8 cellular contexts compared by ENCODE assay signal in genomic region chr19:39531834-39532232, GRCh38. TPM values are rescaled to one million over a fixed set of nuclear protein-coding genes. Genes with fewer than 3 reads are reported as not detected.
DNase-seq lines count a peak whose midpoint lies in the region; ATAC-seq and TF ChIP-seq lines count a peak whose summit lies in the region.

No MANE protein-coding gene starts in this region.

- H3K4me3 Mint-ChIP-seq in HFFc6: peak overlapping the region; percentile 98
- H3K4me3 Mint-ChIP-seq in activated CD4-positive, alpha-beta memory T cell treated with anti-CD3 and anti-CD28 coated beads for 36 hours: peak overlapping the region; percentile 91
- H3K4me3 Mint-ChIP-seq in stimulated activated effector memory CD8-positive, alpha-beta T cell treated with anti-CD3 and anti-CD28 coated beads, Interleukin-12 subunit alpha, Interleukin-12 subunit beta, amount 100 ng/mL, for 72 hours: peak overlapping the region; percentile 81

- intact Hi-C loops in activated CD4-positive, alpha-beta memory T cell treated with anti-CD3 and anti-CD28 coated beads for 36 hours (cut with micrococcal nuclease): loop anchor here (1.0 to 5.0 kb wide), 6 partner anchors 8 to 190 kb away; partner anchors contain the start of genes DLL3, EID2, SAMD4B and TIMM50

- CTCF ChIA-PET in activated CD4-positive, alpha-beta memory T cell treated with anti-CD3 and anti-CD28 coated beads for 36 hours (lab: Charles Lee): interaction anchor here (0.7 to 6.2 kb wide), 13 partner anchors 9 to 421 kb away, joined by 3 to 59 read pairs (median 7); partner anchors contain the start of genes DLL3, RPS16 and SELENOV
- CTCF ChIA-PET in GM10248 (lab: Yijun Ruan, JAX): interaction anchor here (0.6 to 3.6 kb wide), 19 partner anchors 7 to 190 kb away, joined by 3 to 38 read pairs (median 6); partner anchors contain the start of genes RPS16, SAMD4B and SELENOV

- ATAC-seq in stimulated activated effector memory CD8-positive, alpha-beta T cell treated with anti-CD3 and anti-CD28 coated beads, Interleukin-12 subunit alpha, Interleukin-12 subunit beta, amount 100 ng/mL, for 72 hours: no peak
- ATAC-seq in HG03520 (IDR thresholded peaks at IDR 0.05; ENCODE audit: unreplicated experiment): no peak

- no peak for DNase-seq in HFFc6
- no peak for DNase-seq in activated CD4-positive, alpha-beta memory T cell treated with anti-CD3 and anti-CD28 coated beads for 36 hours
- no peak for DNase-seq in stimulated activated effector memory CD8-positive, alpha-beta T cell treated with anti-CD3 and anti-CD28 coated beads, Interleukin-12 subunit alpha, Interleukin-12 subunit beta, amount 100 ng/mL, for 72 hours (ENCODE audit: low spot score in 2 of 2)
- DNase-seq in GM10248 (ENCODE audit: extremely low spot score): no peak
- DNase-seq in anterior cingulate cortex (lab: John Stamatoyannopoulos, UW): no peak
- no peak for DNase-seq in COLO829 (ENCODE audit: low spot score)

- peak overlapping the region; percentile 90 for H3K27ac Mint-ChIP-seq in HFFc6
- H3K27ac Mint-ChIP-seq in activated CD4-positive, alpha-beta memory T cell treated with anti-CD3 and anti-CD28 coated beads for 36 hours: peak overlapping the region; percentile 60
- H3K27ac Mint-ChIP-seq in stimulated activated effector memory CD8-positive, alpha-beta T cell treated with anti-CD3 and anti-CD28 coated beads, Interleukin-12 subunit alpha, Interleukin-12 subunit beta, amount 100 ng/mL, for 72 hours: peak overlapping the region; percentile 90

- no peaks in the 10 kb centered on the region; the same call in 1 of the 2 replicates for H3K36me3 Mint-ChIP-seq in HFFc6 (ENCODE audit: low read depth)
- no peaks in the 10 kb centered on the region for H3K36me3 Mint-ChIP-seq in activated CD4-positive, alpha-beta memory T cell treated with anti-CD3 and anti-CD28 coated beads for 36 hours
- peaks cover 35% of the 10 kb centered on the region for H3K36me3 Mint-ChIP-seq in stimulated activated effector memory CD8-positive, alpha-beta T cell treated with anti-CD3 and anti-CD28 coated beads, Interleukin-12 subunit alpha, Interleukin-12 subunit beta, amount 100 ng/mL, for 72 hours

- no peaks in the 10 kb centered on the region for H3K9me3 Mint-ChIP-seq in HFFc6
- no peaks in the 10 kb centered on the region for H3K9me3 Mint-ChIP-seq in activated CD4-positive, alpha-beta memory T cell treated with anti-CD3 and anti-CD28 coated beads for 36 hours
- no peaks in the 10 kb centered on the region for H3K9me3 Mint-ChIP-seq in stimulated activated effector memory CD8-positive, alpha-beta T cell treated with anti-CD3 and anti-CD28 coated beads, Interleukin-12 subunit alpha, Interleukin-12 subunit beta, amount 100 ng/mL, for 72 hours

- peaks cover 19% of the 10 kb centered on the region for H3K4me1 Mint-ChIP-seq in HFFc6 (ENCODE audit: low read depth)
- peaks cover 18% of the 10 kb centered on the region for H3K4me1 Mint-ChIP-seq in activated CD4-positive, alpha-beta memory T cell treated with anti-CD3 and anti-CD28 coated beads for 36 hours (ENCODE audit: low read depth)
- H3K4me1 Mint-ChIP-seq in stimulated activated effector memory CD8-positive, alpha-beta T cell treated with anti-CD3 and anti-CD28 coated beads, Interleukin-12 subunit alpha, Interleukin-12 subunit beta, amount 100 ng/mL, for 72 hours: peaks cover 2% of the 10 kb centered on the region

- TF ChIP-seq CTCF in HFFc6 (IDR thresholded peaks at IDR 0.05) (no peak), GM10248 (IDR thresholded peaks at IDR 0.05; ENCODE audit: control extremely low read depth, extremely low read depth, low read depth, missing control alignments) (no peak)

- peak overlapping the region; percentile 90 for H3K4me3 ChIP-seq in iPS-11a (ENCODE audit: low read depth, low read length)

- POLR2A ChIA-PET in activated CD4-positive, alpha-beta memory T cell treated with anti-CD3 and anti-CD28 coated beads for 36 hours (lab: Charles Lee): interaction anchor here (0.5 to 1.5 kb wide), 5 partner anchors 91 to 214 kb away, joined by 3 to 16 read pairs (median 3); partner anchors contain the start of gene RPS16
- POLR2A ChIA-PET in GM10248 (lab: Yijun Ruan, JAX): interaction anchor here (0.7 kb wide), 1 partner anchor 141 kb away, joined by 3 read pairs; the partner anchor contains the start of genes MED29 and PAF1

- no peaks in the 10 kb centered on the region for H3K27me3 Mint-ChIP-seq in HFFc6 (ENCODE audit: insufficient read depth)
- H3K27me3 Mint-ChIP-seq in activated CD4-positive, alpha-beta memory T cell treated with anti-CD3 and anti-CD28 coated beads for 36 hours: no peaks in the 10 kb centered on the region

RNA-seq across cellular contexts. Expression of gene EID2B, which starts 0.8 kb away (rescaled TPM):
- 1 to 10 TPM; 2.2 to 3.7 (median 3.3) TPM for total RNA-seq in HFFc6 (2021; fragmentation: NEBNext Ultra II Directional; extraction: Animal tissue kit (Norgen Biotek cat#: 25700))
- 1 to 10 TPM; 3.3 to 3.8 TPM for total RNA-seq in activated CD4-positive, alpha-beta memory T cell treated with anti-CD3 and anti-CD28 coated beads for 36 hours

RNA-seq across cellular contexts. Expression of gene EID2, which starts 8.1 kb away (rescaled TPM):
- 10 to 100 TPM; 18.4 to 23.4 (median 19.0) TPM for total RNA-seq in HFFc6 (2021; fragmentation: NEBNext Ultra II Directional; extraction: Animal tissue kit (Norgen Biotek cat#: 25700))
- total RNA-seq in activated CD4-positive, alpha-beta memory T cell treated with anti-CD3 and anti-CD28 coated beads for 36 hours: 10 to 100 TPM; 13.0 to 13.1 TPM

RNA-seq across cellular contexts. Expression of gene SELENOV, which starts 16.9 kb away (rescaled TPM):
- not detected for total RNA-seq in HFFc6 (2021; fragmentation: NEBNext Ultra II Directional; extraction: Animal tissue kit (Norgen Biotek cat#: 25700))
- total RNA-seq in activated CD4-positive, alpha-beta memory T cell treated with anti-CD3 and anti-CD28 coated beads for 36 hours: not detected

RNA-seq across cellular contexts. Expression of gene DLL3, which starts 33.1 kb away (rescaled TPM):
- total RNA-seq in HFFc6 (2021; fragmentation: NEBNext Ultra II Directional; extraction: Animal tissue kit (Norgen Biotek cat#: 25700)): under 1 TPM in 2 of 6 experiments, not detected in 4; 0.38 to 0.45 TPM
- under 1 TPM; 0.67 to 0.80 TPM for total RNA-seq in activated CD4-positive, alpha-beta memory T cell treated with anti-CD3 and anti-CD28 coated beads for 36 hours

RNA-seq across cellular contexts. Expression of gene TIMM50, which starts 51.2 kb away (rescaled TPM):
- total RNA-seq in HFFc6 (2021; fragmentation: NEBNext Ultra II Directional; extraction: Animal tissue kit (Norgen Biotek cat#: 25700)): 100 to 1,000 TPM in 1 of 6 experiments, 10 to 100 TPM in 5; 86.2 to 104 (median 92.5) TPM
- total RNA-seq in activated CD4-positive, alpha-beta memory T cell treated with anti-CD3 and anti-CD28 coated beads for 36 hours: 10 to 100 TPM; 83.1 to 86.7 TPM
